ENCODE assay signal across 8 cellular contexts in genomic region chr3:42654331-42655201, GRCh38. TPM values are rescaled to one million over a fixed set of nuclear protein-coding genes. Genes with fewer than 3 reads are reported as not detected.
DNase-seq lines count a peak whose midpoint lies in the region; TF ChIP-seq lines count a peak whose summit lies in the region.

No MANE protein-coding gene starts in this region.

- TF ChIP-seq POLR2A in erythroblast (IDR thresholded peaks at IDR 0.05; ENCODE audit: low read length) (no peak), tibial nerve (IDR thresholded peaks at IDR 0.05) (peak; percentile 31 to 58)

- peak overlapping the region; percentile 64 for H3K27ac ChIP-seq in C4-2B
- H3K27ac ChIP-seq in tibial nerve, result peak overlapping the region; percentile 90 to 99 (median 96)

- DNase-seq in H7 (peak; percentile 96), T1000 (lab: John Stamatoyannopoulos, UW) (peak; percentile 21), erythroblast (lab: John Stamatoyannopoulos, UW) (peak; percentile 37 to 38), mesothelial cell of epicardium (ENCODE audit: low spot score in 2 of 2, unreplicated experiment in 2 of 2) (peak; percentile 71 to 79), tibial nerve (ENCODE audit: low spot score in 2 of 2) (no peak), SK-N-DZ (ENCODE audit: low spot score) (no peak), activated gamma-delta T cell treated with Interleukin-2 at 50 U/mL for 16 hours (no peak)

- H3K4me3 ChIP-seq in H7 (ENCODE audit: insufficient read depth, low read depth, low read length), result peak overlapping the region; percentile 69
- H3K4me3 ChIP-seq in tibial nerve, result peak overlapping the region; percentile 72 to 98 (median 83)

- H3K4me1 ChIP-seq in tibial nerve, result peaks cover 0 to 84% (median 30%) of the 10 kb centered on the region in 4 donors

- H3K4me3 Mint-ChIP-seq in mesothelial cell of epicardium, result peak overlapping the region; percentile 60

- H3K27ac Mint-ChIP-seq in mesothelial cell of epicardium, result peak overlapping the region; percentile 25

- TF ChIP-seq EP300 in tibial nerve (IDR thresholded peaks at IDR 0.05), result peak in 1 of 2 donors; percentile 40

- no peaks in the 10 kb centered on the region for H3K27me3 ChIP-seq in H7 (ENCODE audit: control insufficient read depth, insufficient read depth, low read length)
- H3K27me3 ChIP-seq in tibial nerve, result no peaks in the 10 kb centered on the region

- no peaks in the 10 kb centered on the region for H3K9me3 ChIP-seq in tibial nerve

- WGBS in tibial nerve, 2 donors, result 0% methylated on average over 7 to 45 of the region's 94 CpGs

- no peaks in the 10 kb centered on the region; the same call in 1 of the 2 replicates for H3K36me3 ChIP-seq in H7 (replicated peaks; ENCODE audit: control insufficient read depth, insufficient read depth, low read length)
- peaks cover 0 to 21% (median 0%) of the 10 kb centered on the region in 3 donors for H3K36me3 ChIP-seq in tibial nerve

- no peaks in the 10 kb centered on the region for H3K27me3 Mint-ChIP-seq in mesothelial cell of epicardium (ENCODE audit: low read depth)

- no peaks in the 10 kb centered on the region for H3K36me3 Mint-ChIP-seq in mesothelial cell of epicardium

- no peaks in the 10 kb centered on the region for H3K9me3 Mint-ChIP-seq in mesothelial cell of epicardium

- peaks cover 30% of the 10 kb centered on the region for H3K4me1 Mint-ChIP-seq in mesothelial cell of epicardium

- no peak; the same call in 1 of the 2 replicates for TF ChIP-seq CTCF in C4-2B (conservative IDR thresholded peaks at IDR 0.05)
- TF ChIP-seq CTCF in mesothelial cell of epicardium (IDR thresholded peaks at IDR 0.05; ENCODE audit: unreplicated experiment), result no peak
- peak in 4 of 5 experiments; percentile 9 to 25 (median 18) for TF ChIP-seq CTCF in tibial nerve (IDR thresholded peaks at IDR 0.05)

RNA-seq across cellular contexts. Expression of gene ZBTB47, which starts 1.1 kb away (rescaled TPM):
- total RNA-seq in H7 (2014; rRNA removed; shearing (Covaris generic)), result 5.1 and 8.0 TPM in 2 replicates
- 22.4 to 23.6 TPM (median 23.0 TPM) in 3 replicates for total RNA-seq in mesothelial cell of epicardium
- total RNA-seq in tibial nerve, result 10 to 100 TPM; 44.6 to 81.3 (median 60.3) TPM
- polyA plus RNA-seq in SK-N-DZ (2014; cell fraction: cytosol; rRNA removed), result 3.1 and 4.7 TPM in 2 replicates
- 5.1 and 5.3 TPM in 2 replicates for polyA plus RNA-seq in SK-N-DZ (2014; cell fraction: nucleus; rRNA removed)

RNA-seq across cellular contexts. Expression of gene KLHL40, which starts 30.8 kb away (rescaled TPM):
- total RNA-seq in H7 (2014; rRNA removed; shearing (Covaris generic)), result not detected in 2 replicates
- total RNA-seq in mesothelial cell of epicardium, result not detected in 3 replicates
- under 1 TPM in 1 of 4 donors, not detected in 3; 0.42 TPM for total RNA-seq in tibial nerve
- not detected in 2 replicates for polyA plus RNA-seq in SK-N-DZ (2014; cell fraction: cytosol; rRNA removed)
- not detected in 2 replicates for polyA plus RNA-seq in SK-N-DZ (2014; cell fraction: nucleus; rRNA removed)

RNA-seq across cellular contexts. Expression of gene HHATL, which starts 48.0 kb away (rescaled TPM):
- total RNA-seq in H7 (2014; rRNA removed; shearing (Covaris generic)), result not detected in 2 replicates
- total RNA-seq in mesothelial cell of epicardium (not detected in 3 replicates), tibial nerve (1 to 10 TPM in 1 of 4 donors, not detected in 3; 3.5 TPM)
- polyA plus RNA-seq in SK-N-DZ (2014; cell fraction: cytosol; rRNA removed), result 0.19 TPM in 1 of 2 replicates, not detected in the other
- 1.1 TPM in 1 of 2 replicates, not detected in the other for polyA plus RNA-seq in SK-N-DZ (2014; cell fraction: nucleus; rRNA removed)

RNA-seq across cellular contexts. Expression of gene NKTR, which starts 54.1 kb away (rescaled TPM):
- 21.3 and 44.8 TPM in 2 replicates for total RNA-seq in H7 (2014; rRNA removed; shearing (Covaris generic))
- total RNA-seq in mesothelial cell of epicardium (185 to 201 TPM (median 192 TPM) in 3 replicates), tibial nerve (100 to 1,000 TPM; 122 to 175 (median 146) TPM)
- polyA plus RNA-seq in SK-N-DZ (2014; cell fraction: cytosol; rRNA removed), result 18.0 and 31.5 TPM in 2 replicates
- polyA plus RNA-seq in SK-N-DZ (2014; cell fraction: nucleus; rRNA removed), result 131 and 159 TPM in 2 replicates

Comparison
In these comparisons a context has a peak if more than half of its experiments do, and no peak if none do; other contexts are left out.
1. CTCF ChIP-seq: peak in tibial nerve (4 of 5); none in C4-2B (single experiment) and mesothelial cell of epicardium (single experiment).
2. DNase-seq: peak in H7 (single experiment), T1000 (single experiment), erythroblast (2 of 2) and mesothelial cell of epicardium (2 of 2); none in tibial nerve (0 of 2), SK-N-DZ (single experiment) and activated gamma-delta T cell treated with Interleukin-2 at 50 U/mL for 16 hours (single experiment).